In the genomic region with DNA sequence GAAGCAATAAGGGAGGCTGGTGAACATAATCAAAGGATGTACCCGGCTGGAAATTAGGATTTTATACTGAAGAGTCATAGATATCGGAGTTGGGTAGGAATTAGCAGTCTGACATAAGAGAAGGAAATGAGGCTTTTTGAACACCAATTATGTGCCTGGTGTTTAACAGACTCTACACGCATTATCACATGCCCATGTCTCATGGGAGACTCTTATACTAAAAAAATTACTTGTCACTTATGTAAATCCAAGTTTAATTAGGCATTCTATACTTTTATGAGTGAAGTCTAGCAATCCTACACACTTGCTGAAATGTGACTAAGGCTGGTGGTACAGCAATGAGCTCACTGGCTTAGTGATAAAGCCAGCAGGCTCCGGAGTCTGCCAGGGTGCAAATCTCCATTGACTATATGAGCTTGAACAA, we compare ENCODE assay signal across 16 cellular contexts.
DNase-seq lines count a peak whose midpoint lies in the region; ATAC-seq, FAIRE-seq and TF ChIP-seq lines count a peak whose summit lies in the region.
"Had no signal": no experiment of that assay in that cellular context is flagged by ENCODE, and none has a peak within 500 bp of the region (broad histone marks: within the 10 kb centered on the region; RNA-seq: fewer than 3 reads in every experiment).

No MANE protein-coding gene starts in this region.

- DNase-seq in HS-27A (ENCODE audit: low read depth) (peak; percentile 14), islet precursor cell (peak; percentile 59), retinal pigment epithelial cell (ENCODE audit: low read depth) (peak; percentile 51), LoVo (ENCODE audit: low spot score) (no peak), foreskin fibroblast (no peak), HTR-8/SVneo (ENCODE audit: insufficient read length, low spot score) (no peak)
- DNase-seq: CD8-positive, alpha-beta memory T cell; KBM-7; NCI-H1105; NCI-H187 treated with DMSO at 0.1 percent for 48 hours; NCI-H82; Right ventricle myocardium superior had no signal

- no peak for FAIRE-seq in HTR-8/SVneo (lab: Jason Lieb, UNC)
- FAIRE-seq: H54 had no signal

- ATAC-seq in SK-N-SH treated with all-trans-retinoic acid at 6 μM for 48 hours (peak; percentile 72), esophagus mucosa (no peak)
- ATAC-seq: Panc1 had no signal

- TF ChIP-seq CTCF in retinal pigment epithelial cell (conservative IDR thresholded peaks at IDR 0.05; ENCODE audit: low read depth, low read length) (no peak), foreskin fibroblast (IDR thresholded peaks at IDR 0.05; ENCODE audit: low read depth, low read length) (no peak)

- H3K4me3 ChIP-seq in retinal pigment epithelial cell (ENCODE audit: low read length) (no peak overlapping the region), foreskin fibroblast (ENCODE audit: low read depth in 1 of 2, low read length in 2 of 2) (no peak overlapping the region)

TF ChIP-seq in SK-N-SH treated with all-trans-retinoic acid at 6 μM for 48 hours, 23 proteins besides CTCF, POLR2A, EP300 and RAD21:
- TF ChIP-seq TOX (CRISPR knock-in tag; IDR thresholded peaks at IDR 0.05; ENCODE audit: borderline replicate concordance) (no peak), OSR1 (CRISPR knock-in tag; IDR thresholded peaks at IDR 0.05) (no peak), PPARA (CRISPR knock-in tag; IDR thresholded peaks at IDR 0.05; ENCODE audit: borderline replicate concordance) (no peak), ZFP3 (CRISPR knock-in tag; IDR thresholded peaks at IDR 0.05) (no peak), TCF4 (CRISPR knock-in tag; IDR thresholded peaks at IDR 0.05; ENCODE audit: borderline replicate concordance) (no peak), ZNF565 (CRISPR knock-in tag; conservative IDR thresholded peaks at IDR 0.05; ENCODE audit: low read depth) (no peak), ZNF8 (CRISPR knock-in tag; IDR thresholded peaks at IDR 0.05) (no peak), RARB (CRISPR knock-in tag; IDR thresholded peaks at IDR 0.05) (no peak), CSRNP3 (CRISPR knock-in tag; IDR thresholded peaks at IDR 0.05) (no peak), ISL1 (CRISPR knock-in tag; IDR thresholded peaks at IDR 0.05) (no peak), ZC3H10 (CRISPR knock-in tag; IDR thresholded peaks at IDR 0.05) (no peak), SNAI2 (CRISPR knock-in tag; IDR thresholded peaks at IDR 0.05) (no peak), ZNF70 (CRISPR knock-in tag; IDR thresholded peaks at IDR 0.05) (no peak), ZFP30 (CRISPR knock-in tag; IDR thresholded peaks at IDR 0.05) (no peak), ESRRG (CRISPR knock-in tag; IDR thresholded peaks at IDR 0.05) (no peak), BACH2 (CRISPR knock-in tag; IDR thresholded peaks at IDR 0.05; ENCODE audit: borderline replicate concordance) (no peak)
- TF ChIP-seq, protein P1, sequence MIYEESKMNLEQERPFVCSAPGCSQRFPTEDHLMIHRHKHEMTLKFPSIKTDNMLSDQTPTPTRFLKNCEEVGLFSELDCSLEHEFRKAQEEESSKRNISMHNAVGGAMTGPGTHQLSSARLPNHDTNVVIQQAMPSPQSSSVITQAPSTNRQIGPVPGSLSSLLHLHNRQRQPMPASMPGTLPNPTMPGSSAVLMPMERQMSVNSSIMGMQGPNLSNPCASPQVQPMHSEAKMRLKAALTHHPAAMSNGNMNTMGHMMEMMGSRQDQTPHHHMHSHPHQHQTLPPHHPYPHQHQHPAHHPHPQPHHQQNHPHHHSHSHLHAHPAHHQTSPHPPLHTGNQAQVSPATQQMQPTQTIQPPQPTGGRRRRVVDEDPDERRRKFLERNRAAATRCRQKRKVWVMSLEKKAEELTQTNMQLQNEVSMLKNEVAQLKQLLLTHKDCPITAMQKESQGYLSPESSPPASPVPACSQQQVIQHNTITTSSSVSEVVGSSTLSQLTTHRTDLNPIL (CRISPR knock-in tag; IDR thresholded peaks at IDR 0.05; ENCODE audit: low read depth): no peak

Comparison
In these comparisons a context has a peak if more than half of its experiments do, and no peak if none do; other contexts are left out.
1. DNase-seq: peak in HS-27A (single experiment), islet precursor cell (single experiment) and retinal pigment epithelial cell (single experiment); none in LoVo (single experiment), foreskin fibroblast (0 of 2) and HTR-8/SVneo (single experiment).